ENCODE assay signal across 8 cellular contexts in the genomic region with DNA sequence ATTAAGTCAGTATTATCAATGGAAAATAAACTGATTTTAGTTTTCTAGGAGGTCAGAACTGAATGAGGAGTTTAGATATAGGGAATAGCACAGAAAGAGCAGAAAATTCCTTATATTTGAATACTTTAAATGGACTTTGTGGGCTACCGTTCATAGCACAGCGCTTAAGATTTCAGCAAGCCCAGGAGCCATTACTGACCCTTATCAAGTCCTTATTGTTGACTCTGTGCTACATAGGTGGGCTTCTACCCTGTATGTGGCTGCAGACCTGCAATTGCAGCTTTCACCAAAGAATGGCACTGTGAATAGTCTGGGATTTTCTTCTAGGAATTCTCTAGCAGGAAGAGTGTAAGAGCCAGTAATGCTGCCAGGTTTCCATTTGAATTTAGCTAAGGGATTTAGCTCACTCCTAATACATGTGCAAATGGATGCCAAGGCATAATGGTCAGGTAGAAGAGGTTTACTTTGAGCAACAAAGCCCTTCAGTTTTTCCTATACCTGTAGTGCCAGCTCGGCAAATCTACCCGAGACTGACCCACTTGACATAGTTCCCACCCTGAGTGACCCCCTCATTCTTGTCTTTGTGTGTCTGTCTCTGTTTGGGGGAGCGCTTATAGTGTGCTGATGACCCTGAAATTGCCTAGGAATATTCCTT. TPM values are rescaled to one million over a fixed set of nuclear protein-coding genes. Genes with fewer than 3 reads are reported as not detected.
DNase-seq lines count a peak whose midpoint lies in the region; ATAC-seq and TF ChIP-seq lines count a peak whose summit lies in the region.

No MANE protein-coding gene starts in this region.

- ATAC-seq in lung (ENCODE audit: insufficient read depth, low FRiP score) (no peak), GM18517 (IDR thresholded peaks at IDR 0.05; ENCODE audit: unreplicated experiment) (no peak), HG02798 (IDR thresholded peaks at IDR 0.05; ENCODE audit: poor library complexity, unreplicated experiment) (no peak)

- peaks cover 6% of the 10 kb centered on the region for H3K4me1 Mint-ChIP-seq in activated T-helper 2 cell treated with anti-CD3 and anti-CD28 coated beads, Interferon-gamma antibody, Interleukin-2, Interleukin-4, amounts not matched to agents 10 μg/mL and 5 μg/mL and 100 μg/mL, durations not matched to agents 14 hours and 24 hours and 36 hours (ENCODE audit: low read depth)

- peaks cover 2% of the 10 kb centered on the region for H3K27me3 Mint-ChIP-seq in activated T-helper 2 cell treated with anti-CD3 and anti-CD28 coated beads, Interferon-gamma antibody, Interleukin-2, Interleukin-4, amounts not matched to agents 10 μg/mL and 5 μg/mL and 100 μg/mL, durations not matched to agents 14 hours and 24 hours and 36 hours (ENCODE audit: low read depth)

- TF ChIP-seq CTCF in esophagus squamous epithelium (IDR thresholded peaks at IDR 0.05) = no peak
- no peak for TF ChIP-seq CTCF in lung (IDR thresholded peaks at IDR 0.05; ENCODE audit: control extremely low read depth, extremely low read depth)

- H3K36me3 Mint-ChIP-seq in activated T-helper 2 cell treated with anti-CD3 and anti-CD28 coated beads, Interferon-gamma antibody, Interleukin-2, Interleukin-4, amounts not matched to agents 10 μg/mL and 5 μg/mL and 100 μg/mL, durations not matched to agents 14 hours and 24 hours and 36 hours (ENCODE audit: low read depth) = peaks cover 50% of the 10 kb centered on the region

- DNase-seq in SJSA1 (ENCODE audit: low read depth in 1 of 2, low spot score in 2 of 2) (no peak), esophagus squamous epithelium (lab: John Stamatoyannopoulos, UW) (no peak), lung (ENCODE audit: low spot score) (no peak), substantia nigra (lab: John Stamatoyannopoulos, UW) (peak in 1 of 49 donors; percentile 58), NCI-H1930 (lab: John Stamatoyannopoulos, UW) (no peak)
- DNase-seq in activated T-helper 2 cell treated with anti-CD3 and anti-CD28 coated beads, Interferon-gamma antibody, Interleukin-2, Interleukin-4, amounts not matched to agents 10 μg/mL and 5 μg/mL and 100 μg/mL, durations not matched to agents 14 hours and 24 hours and 36 hours (ENCODE audit: low spot score) = no peak

- H3K9me3 ChIP-seq in SJSA1 (replicated peaks) (no peaks in the 10 kb centered on the region), esophagus squamous epithelium (no peaks in the 10 kb centered on the region), lung (ENCODE audit: control insufficient read depth in 2 of 2, insufficient read depth in 1 of 2, low read length in 1 of 2) (no peaks in the 10 kb centered on the region)

- no peak overlapping the region for H3K4me3 Mint-ChIP-seq in activated T-helper 2 cell treated with anti-CD3 and anti-CD28 coated beads, Interferon-gamma antibody, Interleukin-2, Interleukin-4, amounts not matched to agents 10 μg/mL and 5 μg/mL and 100 μg/mL, durations not matched to agents 14 hours and 24 hours and 36 hours (ENCODE audit: low read depth)

- H3K27ac Mint-ChIP-seq in activated T-helper 2 cell treated with anti-CD3 and anti-CD28 coated beads, Interferon-gamma antibody, Interleukin-2, Interleukin-4, amounts not matched to agents 10 μg/mL and 5 μg/mL and 100 μg/mL, durations not matched to agents 14 hours and 24 hours and 36 hours = no peak overlapping the region

- H3K36me3 ChIP-seq in SJSA1 (peaks cover 12% of the 10 kb centered on the region), esophagus squamous epithelium (peaks cover 0 to 41% (median 0%) of the 10 kb centered on the region in 3 donors), lung (ENCODE audit: control insufficient read depth in 2 of 2, insufficient read depth in 2 of 2, low read length in 2 of 2) (peaks cover 1 to 8% of the 10 kb centered on the region in 2 donors)

- no peaks in the 10 kb centered on the region for H3K9me3 Mint-ChIP-seq in activated T-helper 2 cell treated with anti-CD3 and anti-CD28 coated beads, Interferon-gamma antibody, Interleukin-2, Interleukin-4, amounts not matched to agents 10 μg/mL and 5 μg/mL and 100 μg/mL, durations not matched to agents 14 hours and 24 hours and 36 hours

- no peak overlapping the region for H3K4me3 ChIP-seq in SJSA1
- peak overlapping the region in 1 of 4 donors; percentile 9 for H3K4me3 ChIP-seq in esophagus squamous epithelium
- no peak overlapping the region for H3K4me3 ChIP-seq in lung

- intact Hi-C loops in esophagus squamous epithelium (cut with DNase I) = no loop called here
- intact Hi-C loops in activated T-helper 2 cell treated with anti-CD3 and anti-CD28 coated beads, Interferon-gamma antibody, Interleukin-2, Interleukin-4, amounts not matched to agents 10 μg/mL and 5 μg/mL and 100 μg/mL, durations not matched to agents 14 hours and 24 hours and 36 hours (cut with micrococcal nuclease) = loop anchor here (1.0 kb wide), 2 partner anchors 51 to 103 kb away; a partner anchor contains a TSS

- peaks cover 28% of the 10 kb centered on the region for H3K4me1 ChIP-seq in SJSA1 (replicated peaks)
- H3K4me1 ChIP-seq in esophagus squamous epithelium = peaks cover 6 to 53% (median 13%) of the 10 kb centered on the region in 3 donors
- H3K4me1 ChIP-seq in lung (ENCODE audit: control insufficient read depth in 2 of 2, insufficient read depth in 2 of 2, low read length in 2 of 2) = peaks cover 0 to 4% of the 10 kb centered on the region in 2 donors

- H3K27me3 ChIP-seq in SJSA1 (replicated peaks) (no peaks in the 10 kb centered on the region), esophagus squamous epithelium (no peaks in the 10 kb centered on the region), lung (ENCODE audit: control insufficient read depth, insufficient read depth) (no peaks in the 10 kb centered on the region)

- no peak for TF ChIP-seq POLR2A in esophagus squamous epithelium (IDR thresholded peaks at IDR 0.05)

- H3K27ac ChIP-seq in SJSA1 (peak overlapping the region; percentile 93), esophagus squamous epithelium (peak overlapping the region in 3 of 4 donors; percentile 60 to 79 (median 74)), lung (ENCODE audit: low read depth in 1 of 2, low read length in 1 of 2) (peak overlapping the region; percentile 23 to 85), substantia nigra (ENCODE audit: low read depth, low read length, poor library complexity, severe bottlenecking) (peak overlapping the region; percentile 97)

- WGBS in esophagus squamous epithelium, 2 donors = 64 to 70% methylated on average over 4 of the region's 5 CpGs
- 57 to 86% methylated on average over 5 of the region's 5 CpGs for WGBS in lung, 2 donors

RNA-seq across cellular contexts. Expression of a gene that starts 42.5 kb away (rescaled TPM):
- total RNA-seq in SJSA1 (2014; rRNA removed; shearing (Covaris generic)) = 18.4 and 26.6 TPM in 2 replicates
- total RNA-seq in esophagus squamous epithelium = 10 to 100 TPM; 28.9 to 56.5 (median 39.4) TPM
- total RNA-seq in lung = 10 to 100 TPM; 31.9 to 32.9 TPM
- polyA plus RNA-seq in lung = 10 to 100 TPM; 12.0 to 21.1 TPM
- total RNA-seq in activated T-helper 2 cell treated with anti-CD3 and anti-CD28 coated beads, Interferon-gamma antibody, Interleukin-2, Interleukin-4, amounts not matched to agents 10 μg/mL and 5 μg/mL and 100 μg/mL, durations not matched to agents 14 hours and 24 hours and 36 hours = 47.2 and 47.3 TPM in 2 replicates

RNA-seq across cellular contexts. Expression of a gene that starts 45.5 kb away (rescaled TPM):
- 8.4 and 10.3 TPM in 2 replicates for total RNA-seq in SJSA1 (2014; rRNA removed; shearing (Covaris generic))
- total RNA-seq in esophagus squamous epithelium (10 to 100 TPM in 2 of 4 donors, 1 to 10 TPM in 2; 2.8 to 26.1 (median 9.2) TPM), lung (10 to 100 TPM; 17.2 to 32.1 TPM)
- polyA plus RNA-seq in lung = 1 to 10 TPM; 3.1 to 3.9 TPM
- 30.0 and 30.7 TPM in 2 replicates for total RNA-seq in activated T-helper 2 cell treated with anti-CD3 and anti-CD28 coated beads, Interferon-gamma antibody, Interleukin-2, Interleukin-4, amounts not matched to agents 10 μg/mL and 5 μg/mL and 100 μg/mL, durations not matched to agents 14 hours and 24 hours and 36 hours
